1 cellular context compared by ENCODE assay signal in the genomic region with DNA sequence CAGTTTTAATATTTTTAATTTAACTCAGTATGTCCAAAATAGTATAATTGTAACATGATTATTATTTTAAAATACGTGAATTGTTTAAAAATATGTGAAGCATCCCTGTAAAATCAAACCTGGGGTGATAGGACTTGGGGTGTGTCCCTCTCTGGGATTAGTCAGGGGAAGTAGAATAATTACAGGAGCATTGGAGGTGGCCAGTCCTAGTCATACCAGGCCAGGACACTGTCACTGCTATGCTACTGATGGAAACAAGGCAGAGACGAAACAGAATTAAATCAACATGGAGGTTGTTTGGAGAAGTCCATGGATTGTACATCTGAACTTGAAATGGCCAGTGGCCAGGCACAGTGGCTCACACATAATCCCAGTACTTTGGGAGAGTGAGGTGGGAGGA.
TF ChIP-seq lines count a peak whose summit lies in the region.

No MANE protein-coding gene starts in this region.

TF ChIP-seq in SK-N-SH, 30 proteins besides CTCF, POLR2A, EP300 and RAD21 (continued from another document):
- TF ChIP-seq, protein P1, sequence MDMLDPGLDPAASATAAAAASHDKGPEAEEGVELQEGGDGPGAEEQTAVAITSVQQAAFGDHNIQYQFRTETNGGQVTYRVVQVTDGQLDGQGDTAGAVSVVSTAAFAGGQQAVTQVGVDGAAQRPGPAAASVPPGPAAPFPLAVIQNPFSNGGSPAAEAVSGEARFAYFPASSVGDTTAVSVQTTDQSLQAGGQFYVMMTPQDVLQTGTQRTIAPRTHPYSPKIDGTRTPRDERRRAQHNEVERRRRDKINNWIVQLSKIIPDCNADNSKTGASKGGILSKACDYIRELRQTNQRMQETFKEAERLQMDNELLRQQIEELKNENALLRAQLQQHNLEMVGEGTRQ (IDR thresholded peaks at IDR 0.05; ENCODE audit: borderline replicate concordance, low read depth, low read length), result no peak
TF ChIP-seq in SK-N-SH: peak in this region for 0.
